8 cellular contexts compared by ENCODE assay signal in the genomic region with DNA sequence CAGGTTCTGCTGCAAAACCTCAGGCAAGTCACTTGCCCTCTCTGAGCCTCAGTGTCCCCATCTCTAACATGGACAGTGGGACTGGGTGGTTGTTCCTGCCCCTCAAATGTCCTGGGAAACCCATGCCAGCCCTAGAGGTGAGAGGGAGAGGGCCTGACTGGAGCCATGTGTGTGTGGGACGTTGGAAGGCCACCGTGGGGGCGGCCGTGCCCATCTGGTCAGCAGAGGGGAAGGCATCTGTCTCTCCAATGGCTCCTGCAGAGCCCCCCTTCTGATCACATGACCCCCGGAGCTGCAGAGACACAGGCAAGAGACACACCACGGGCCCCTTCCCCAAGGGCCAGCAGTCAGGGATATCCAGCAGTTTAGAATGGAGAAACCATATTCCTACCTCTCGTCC. TPM values are rescaled to one million over a fixed set of nuclear protein-coding genes. Genes with fewer than 3 reads are reported as not detected.
A peak's percentile ranks its signal among the peaks of the same experiment; 100 is the strongest.
DNase-seq lines count a peak whose midpoint lies in the region; ATAC-seq, FAIRE-seq and TF ChIP-seq lines count a peak whose summit lies in the region.
"Had no signal": no experiment of that assay in that cellular context is flagged by ENCODE, and none has a peak within 500 bp of the region (broad histone marks: within the 10 kb centered on the region; RNA-seq: fewer than 3 reads in every experiment).

No MANE protein-coding gene starts in this region.

- no peak overlapping the region for H3K27ac ChIP-seq in PC-9
- no peak overlapping the region for H3K27ac ChIP-seq in HepG2 (ENCODE audit: extremely low read length, insufficient read depth, low read length)

- POLR2A ChIA-PET in PC-9 (lab: Charles Lee; ENCODE audit: unreplicated experiment) (no interaction called here), HepG2 (lab: Yijun Ruan, JAX) (no interaction called here)

- TF ChIP-seq EP300 in HepG2 (IDR thresholded peaks at IDR 0.05; ENCODE audit: low read depth in 2 of 2, low read length in 2 of 2): no peak
- TF ChIP-seq EP300 in HepG2 (CRISPR knock-in tag; IDR thresholded peaks at IDR 0.05; ENCODE audit: borderline replicate concordance): no peak

- 51% methylated on average over 4 of the region's 7 CpGs for WGBS in HepG2 (ENCODE audit: low lambda C conversion rate)

- H3K4me3 ChIP-seq in AG09309 (ENCODE audit: control insufficient read depth, low read depth, low read length) (peak overlapping the region; percentile 86; the same call in 1 of the 2 replicates), PC-9 (no peak overlapping the region), HepG2 (replicated peaks in 1 of 3; ENCODE audit: insufficient read depth in 1 of 3, low read depth in 2 of 3, low read length in 3 of 3) (no peak overlapping the region)
- H3K4me3 ChIP-seq: lung had no signal

- H2AFZ ChIP-seq in PC-9: no peak overlapping the region
- no peak overlapping the region for H2AFZ ChIP-seq in HepG2 (ENCODE audit: low read length)

- no peaks in the 10 kb centered on the region for H3F3A ChIP-seq in PC-9 (ENCODE audit: insufficient read depth, low read depth)

- CTCF ChIA-PET in PC-9 (lab: Charles Lee) (interaction anchor here (0.6 kb wide), 1 partner anchor 13 kb away, joined by 3 read pairs; no protein-coding TSS in a partner anchor), HepG2 (lab: Yijun Ruan, JAX; ENCODE audit: low intra/inter-chr PET ratio, low total read pairs) (no interaction called here)

- H3K9me3 ChIP-seq in PC-9 (ENCODE audit: insufficient read depth, low read depth): no peaks in the 10 kb centered on the region
- H3K9me3 ChIP-seq in HepG2 (ENCODE audit: low read length): no peaks in the 10 kb centered on the region

- H3K27me3 ChIP-seq in PC-9 (ENCODE audit: insufficient read depth, low read depth) (no peaks in the 10 kb centered on the region), HepG2 (ENCODE audit: control insufficient read depth in 1 of 2, insufficient read depth in 2 of 2, low read length in 2 of 2) (peaks cover 6 to 29% of the 10 kb centered on the region in 2 experiments; a peak in 4 of 5 replicates)

- no peak overlapping the region for H3K9ac ChIP-seq in HepG2 (ENCODE audit: insufficient read depth, low read depth, low read length)

- TF ChIP-seq RAD21 in HepG2 (CRISPR knock-in tag; IDR thresholded peaks at IDR 0.05): no peak

- ATAC-seq in HepG2: no peak

- TF ChIP-seq CTCF in AG09309 (IDR thresholded peaks at IDR 0.05; ENCODE audit: control insufficient read depth, insufficient read depth, low read depth, low read length, missing control alignments): no peak
- TF ChIP-seq CTCF in PC-9 (conservative IDR thresholded peaks at IDR 0.05): no peak
- TF ChIP-seq CTCF in HepG2 (CRISPR knock-in tag; IDR thresholded peaks at IDR 0.05): no peak

- TF ChIP-seq POLR2A in HepG2 (IDR thresholded peaks at IDR 0.05; ENCODE audit: insufficient read depth in 1 of 2, low read depth in 2 of 2, low read length in 2 of 2): no peak

- no peaks in the 10 kb centered on the region for H3K9me2 ChIP-seq in PC-9 (ENCODE audit: insufficient read depth)

- H4K20me1 ChIP-seq in PC-9 (ENCODE audit: insufficient read depth) (0 out of 2 replicates have a peak, but pooled peaks cover 4% of the 10 kb centered on the region), HepG2 (ENCODE audit: insufficient read depth, low read length) (no peaks in the 10 kb centered on the region)

- in situ Hi-C loops in HepG2 (cut with HindIII; ENCODE audit: extremely low pct_ligation_motif_present, low pct_unique_long_range_greater_than_20kb): no loop called here

- H3K4me2 ChIP-seq in PC-9: peak overlapping the region; percentile 89; the same call in 1 of the 2 replicates
- H3K4me2 ChIP-seq in HepG2 (ENCODE audit: low read depth, low read length): 0 out of 2 replicates have a peak overlapping the region, but pooled peaks have one; percentile 92

- H3K36me3 ChIP-seq in PC-9 (ENCODE audit: low read depth) (no peaks in the 10 kb centered on the region), HepG2 (replicated peaks in 1 of 2; ENCODE audit: control insufficient read depth in 1 of 2, insufficient read depth in 2 of 2, low read length in 2 of 2) (no peaks in the 10 kb centered on the region)

- H3K79me2 ChIP-seq in PC-9 (ENCODE audit: low read depth) (peaks cover 8% of the 10 kb centered on the region; the same call in 1 of the 2 replicates), HepG2 (ENCODE audit: insufficient read depth, low read length) (no peaks in the 10 kb centered on the region)

- FAIRE-seq in HepG2 (lab: Jason Lieb, UNC): no peak

- 0 out of 2 replicates have a peak, but pooled peaks cover 5% of the 10 kb centered on the region for H3K4me1 ChIP-seq in PC-9 (replicated peaks; ENCODE audit: insufficient read depth)
- peaks cover 51% of the 10 kb centered on the region for H3K4me1 ChIP-seq in HepG2 (ENCODE audit: insufficient read depth, low read length)

- intact Hi-C loops in PC-9 (cut with micrococcal nuclease; ENCODE audit: unreplicated experiment): no loop called here
- intact Hi-C loops in HepG2 (cut with micrococcal nuclease; ENCODE audit: unreplicated experiment): no loop called here

- DNase-seq in AG09309 (ENCODE audit: low read depth): no peak
- no peak for DNase-seq in PC-9
- DNase-seq in HepG2 (ENCODE audit: low spot score): no peak
- no peak for DNase-seq in NCI-H1105 treated with DMSO at 0.1 percent for 48 hours (lab: John Stamatoyannopoulos, UW)
- no peak for DNase-seq in GM03348 (ENCODE audit: low spot score)
- DNase-seq in occipital lobe (lab: John Stamatoyannopoulos, UW): no peak
- DNase-seq: activated naive CD8-positive, alpha-beta T cell treated with anti-CD3 and anti-CD28 coated beads, Interleukin-2, amount 10 ng/mL, durations not matched to agents 7 days and 5 days had no signal

- BruUV-seq in PC-9 (replicated peaks; lab: Mats Ljungman, UMichigan) (no TSS peak), HepG2 (replicated peaks; lab: Mats Ljungman, UMichigan) (no TSS peak)

RNA-seq across cellular contexts. Expression of a gene that starts 1.7 kb away (rescaled TPM):
- total RNA-seq in PC-9 (2021) (134 and 148 TPM in 2 replicates), HepG2 (2016; rRNA removed; fragmentation: Illumina TruSeq; extraction: Trizol) (0.13 and 0.15 TPM in 2 replicates), occipital lobe (71.7 TPM)
- total RNA-seq in HepG2 (2016; cell fraction: cytosol; rRNA removed; fragmentation: Illumina TruSeq; extraction: Trizol; ENCODE audit: low read depth): 0.10 TPM in 1 of 2 replicates, not detected in the other
- 0.15 TPM in 1 of 2 replicates, not detected in the other for total RNA-seq in HepG2 (2016; cell fraction: insoluble cytoplasmic fraction; rRNA removed; fragmentation: Illumina TruSeq; extraction: Trizol)
- 0.21 TPM in 1 of 2 replicates, not detected in the other for total RNA-seq in HepG2 (2016; cell fraction: membrane; rRNA removed; fragmentation: Illumina TruSeq; extraction: Trizol)
- 0.22 and 0.38 TPM in 2 replicates for total RNA-seq in HepG2 (2016; cell fraction: nucleus; rRNA removed; fragmentation: Illumina TruSeq; extraction: Trizol)
- polyA plus RNA-seq in HepG2 (2011; rRNA removed): 0.58 and 0.91 TPM in 2 replicates
- 0.10 and 0.23 TPM in 2 replicates for polyA plus RNA-seq in HepG2 (2011; cell fraction: cytosol; rRNA removed)
- polyA plus RNA-seq in HepG2 (2011; cell fraction: nucleus; rRNA removed): 5.5 and 6.4 TPM in 2 replicates
- polyA plus RNA-seq in HepG2 (2012): 1.1 and 1.8 TPM in 2 replicates
- polyA plus RNA-seq in HepG2 (2016; cell fraction: cytosol; fragmentation: Illumina TruSeq; extraction: Trizol; ENCODE audit: low read depth): 0.06 and 2.2 TPM in 2 replicates
- polyA plus RNA-seq in HepG2 (2016; cell fraction: insoluble cytoplasmic fraction; fragmentation: Illumina TruSeq; extraction: Trizol; ENCODE audit: low read depth): 0.17 and 0.45 TPM in 2 replicates
- polyA plus RNA-seq in HepG2 (2016; cell fraction: membrane; fragmentation: Illumina TruSeq; extraction: Trizol; ENCODE audit: low read depth): 0.13 TPM in 1 of 2 replicates, not detected in the other
- 0.47 and 1.9 TPM in 2 replicates for polyA plus RNA-seq in HepG2 (2016; cell fraction: nucleus; fragmentation: Illumina TruSeq; extraction: Trizol; ENCODE audit: insufficient read depth, low read depth)
- polyA minus RNA-seq in HepG2 (2011; rRNA and poly(A)+ RNA removed; ENCODE audit: low replicate concordance): 2.0 and 4.0 TPM in 2 replicates
- 0.69 TPM in 1 of 2 replicates, not detected in the other for polyA minus RNA-seq in HepG2 (2011; cell fraction: cytosol; rRNA and poly(A)+ RNA removed)
- polyA minus RNA-seq in HepG2 (2011; cell fraction: nucleus; rRNA and poly(A)+ RNA removed): 5.0 and 6.2 TPM in 2 replicates

RNA-seq across cellular contexts. Expression of a gene that starts 13.5 kb away (rescaled TPM):
- total RNA-seq in PC-9 (2021) (164 and 213 TPM in 2 replicates), HepG2 (2016; rRNA removed; fragmentation: Illumina TruSeq; extraction: Trizol) (25.8 and 30.6 TPM in 2 replicates), occipital lobe (11.5 TPM)
- total RNA-seq in HepG2 (2016; cell fraction: cytosol; rRNA removed; fragmentation: Illumina TruSeq; extraction: Trizol; ENCODE audit: low read depth): 36.1 and 38.7 TPM in 2 replicates
- 18.6 and 29.5 TPM in 2 replicates for total RNA-seq in HepG2 (2016; cell fraction: insoluble cytoplasmic fraction; rRNA removed; fragmentation: Illumina TruSeq; extraction: Trizol)
- total RNA-seq in HepG2 (2016; cell fraction: membrane; rRNA removed; fragmentation: Illumina TruSeq; extraction: Trizol): 57.5 and 63.8 TPM in 2 replicates
- total RNA-seq in HepG2 (2016; cell fraction: nucleus; rRNA removed; fragmentation: Illumina TruSeq; extraction: Trizol): 29.5 and 33.7 TPM in 2 replicates
- 50.3 and 54.7 TPM in 2 replicates for polyA plus RNA-seq in HepG2 (2011; rRNA removed)
- 20.5 and 28.3 TPM in 2 replicates for polyA plus RNA-seq in HepG2 (2011; cell fraction: cytosol; rRNA removed)
- 114 and 121 TPM in 2 replicates for polyA plus RNA-seq in HepG2 (2011; cell fraction: nucleus; rRNA removed)
- polyA plus RNA-seq in HepG2 (2012): 52.9 and 73.1 TPM in 2 replicates
- polyA plus RNA-seq in HepG2 (2016; cell fraction: cytosol; fragmentation: Illumina TruSeq; extraction: Trizol; ENCODE audit: low read depth): 70.7 and 77.7 TPM in 2 replicates
- polyA plus RNA-seq in HepG2 (2016; cell fraction: insoluble cytoplasmic fraction; fragmentation: Illumina TruSeq; extraction: Trizol; ENCODE audit: low read depth): 39.9 and 54.4 TPM in 2 replicates
- 97.4 and 105 TPM in 2 replicates for polyA plus RNA-seq in HepG2 (2016; cell fraction: membrane; fragmentation: Illumina TruSeq; extraction: Trizol; ENCODE audit: low read depth)
- 115 and 119 TPM in 2 replicates for polyA plus RNA-seq in HepG2 (2016; cell fraction: nucleus; fragmentation: Illumina TruSeq; extraction: Trizol; ENCODE audit: insufficient read depth, low read depth)
- polyA minus RNA-seq in HepG2 (2011; rRNA and poly(A)+ RNA removed; ENCODE audit: low replicate concordance): 51.1 and 193 TPM in 2 replicates
- polyA minus RNA-seq in HepG2 (2011; cell fraction: cytosol; rRNA and poly(A)+ RNA removed): 20.0 and 26.1 TPM in 2 replicates
- polyA minus RNA-seq in HepG2 (2011; cell fraction: nucleus; rRNA and poly(A)+ RNA removed): 18.0 and 23.8 TPM in 2 replicates

RNA-seq across cellular contexts. Expression of a gene that starts 44.8 kb away (rescaled TPM):
- total RNA-seq in PC-9 (2021) (154 and 213 TPM in 2 replicates), HepG2 (2016; rRNA removed; fragmentation: Illumina TruSeq; extraction: Trizol) (22.2 and 33.1 TPM in 2 replicates), occipital lobe (32.6 TPM)
- total RNA-seq in HepG2 (2016; cell fraction: cytosol; rRNA removed; fragmentation: Illumina TruSeq; extraction: Trizol; ENCODE audit: low read depth): 146 and 177 TPM in 2 replicates
- 17.4 and 30.2 TPM in 2 replicates for total RNA-seq in HepG2 (2016; cell fraction: insoluble cytoplasmic fraction; rRNA removed; fragmentation: Illumina TruSeq; extraction: Trizol)
- 86.9 and 114 TPM in 2 replicates for total RNA-seq in HepG2 (2016; cell fraction: membrane; rRNA removed; fragmentation: Illumina TruSeq; extraction: Trizol)
- total RNA-seq in HepG2 (2016; cell fraction: nucleus; rRNA removed; fragmentation: Illumina TruSeq; extraction: Trizol): 11.7 and 11.9 TPM in 2 replicates
- polyA plus RNA-seq in HepG2 (2011; rRNA removed): 27.6 and 29.5 TPM in 2 replicates
- polyA plus RNA-seq in HepG2 (2011; cell fraction: cytosol; rRNA removed): 25.8 and 50.8 TPM in 2 replicates
- polyA plus RNA-seq in HepG2 (2011; cell fraction: nucleus; rRNA removed): 19.2 and 22.8 TPM in 2 replicates
- polyA plus RNA-seq in HepG2 (2012): 13.4 and 25.7 TPM in 2 replicates
- 235 and 253 TPM in 2 replicates for polyA plus RNA-seq in HepG2 (2016; cell fraction: cytosol; fragmentation: Illumina TruSeq; extraction: Trizol; ENCODE audit: low read depth)
- 19.0 and 25.9 TPM in 2 replicates for polyA plus RNA-seq in HepG2 (2016; cell fraction: insoluble cytoplasmic fraction; fragmentation: Illumina TruSeq; extraction: Trizol; ENCODE audit: low read depth)
- polyA plus RNA-seq in HepG2 (2016; cell fraction: membrane; fragmentation: Illumina TruSeq; extraction: Trizol; ENCODE audit: low read depth): 124 and 129 TPM in 2 replicates
- polyA plus RNA-seq in HepG2 (2016; cell fraction: nucleus; fragmentation: Illumina TruSeq; extraction: Trizol; ENCODE audit: insufficient read depth, low read depth): 21.4 TPM in 2 replicates
- 17.1 and 32.9 TPM in 2 replicates for polyA minus RNA-seq in HepG2 (2011; rRNA and poly(A)+ RNA removed; ENCODE audit: low replicate concordance)
- polyA minus RNA-seq in HepG2 (2011; cell fraction: cytosol; rRNA and poly(A)+ RNA removed): 13.6 and 21.6 TPM in 2 replicates
- polyA minus RNA-seq in HepG2 (2011; cell fraction: nucleus; rRNA and poly(A)+ RNA removed): 4.8 and 7.1 TPM in 2 replicates

RNA-seq across cellular contexts. Expression of a gene that starts 55.6 kb away (rescaled TPM):
- total RNA-seq in PC-9 (2021) (430 and 537 TPM in 2 replicates), HepG2 (2016; rRNA removed; fragmentation: Illumina TruSeq; extraction: Trizol) (0.34 and 0.38 TPM in 2 replicates), occipital lobe (not detected)
- total RNA-seq in HepG2 (2016; cell fraction: cytosol; rRNA removed; fragmentation: Illumina TruSeq; extraction: Trizol; ENCODE audit: low read depth): 0.40 TPM in 1 of 2 replicates, not detected in the other
- total RNA-seq in HepG2 (2016; cell fraction: insoluble cytoplasmic fraction; rRNA removed; fragmentation: Illumina TruSeq; extraction: Trizol): 0.24 TPM in 1 of 2 replicates, not detected in the other
- total RNA-seq in HepG2 (2016; cell fraction: membrane; rRNA removed; fragmentation: Illumina TruSeq; extraction: Trizol): 0.34 and 0.38 TPM in 2 replicates
- not detected in 2 replicates for total RNA-seq in HepG2 (2016; cell fraction: nucleus; rRNA removed; fragmentation: Illumina TruSeq; extraction: Trizol)
- polyA plus RNA-seq in HepG2 (2011; rRNA removed): 1.4 and 2.3 TPM in 2 replicates
- polyA plus RNA-seq in HepG2 (2011; cell fraction: cytosol; rRNA removed): 0.93 and 2.4 TPM in 2 replicates
- polyA plus RNA-seq in HepG2 (2011; cell fraction: nucleus; rRNA removed): 4.4 and 6.2 TPM in 2 replicates
- 1.5 and 1.7 TPM in 2 replicates for polyA plus RNA-seq in HepG2 (2012)
- polyA plus RNA-seq in HepG2 (2016; cell fraction: cytosol; fragmentation: Illumina TruSeq; extraction: Trizol; ENCODE audit: low read depth): 0.69 and 0.92 TPM in 2 replicates
- polyA plus RNA-seq in HepG2 (2016; cell fraction: insoluble cytoplasmic fraction; fragmentation: Illumina TruSeq; extraction: Trizol; ENCODE audit: low read depth): 0.71 and 0.76 TPM in 2 replicates
- polyA plus RNA-seq in HepG2 (2016; cell fraction: membrane; fragmentation: Illumina TruSeq; extraction: Trizol; ENCODE audit: low read depth): 0.49 and 0.63 TPM in 2 replicates
- 1.7 and 3.0 TPM in 2 replicates for polyA plus RNA-seq in HepG2 (2016; cell fraction: nucleus; fragmentation: Illumina TruSeq; extraction: Trizol; ENCODE audit: insufficient read depth, low read depth)
- polyA minus RNA-seq in HepG2 (2011; rRNA and poly(A)+ RNA removed; ENCODE audit: low replicate concordance): 0.44 and 0.52 TPM in 2 replicates
- 0.99 TPM in 1 of 2 replicates, not detected in the other for polyA minus RNA-seq in HepG2 (2011; cell fraction: cytosol; rRNA and poly(A)+ RNA removed)
- not detected in 2 replicates for polyA minus RNA-seq in HepG2 (2011; cell fraction: nucleus; rRNA and poly(A)+ RNA removed)
- total RNA-seq: activated naive CD8-positive, alpha-beta T cell treated with anti-CD3 and anti-CD28 coated beads, Interleukin-2, amount 10 ng/mL, durations not matched to agents 7 days and 5 days had no signal

Comparison
In these comparisons a context has a peak if more than half of its experiments do, and no peak if none do; other contexts are left out.
1. RNA of a gene that starts 1.7 kb away (total RNA-seq): 134 to 148 TPM in PC-9 and 71.7 TPM in occipital lobe (single experiment); 0.10 to 0.38 TPM in HepG2; every median in the first group is over 10 times any median in the second.